In the genomic region with DNA sequence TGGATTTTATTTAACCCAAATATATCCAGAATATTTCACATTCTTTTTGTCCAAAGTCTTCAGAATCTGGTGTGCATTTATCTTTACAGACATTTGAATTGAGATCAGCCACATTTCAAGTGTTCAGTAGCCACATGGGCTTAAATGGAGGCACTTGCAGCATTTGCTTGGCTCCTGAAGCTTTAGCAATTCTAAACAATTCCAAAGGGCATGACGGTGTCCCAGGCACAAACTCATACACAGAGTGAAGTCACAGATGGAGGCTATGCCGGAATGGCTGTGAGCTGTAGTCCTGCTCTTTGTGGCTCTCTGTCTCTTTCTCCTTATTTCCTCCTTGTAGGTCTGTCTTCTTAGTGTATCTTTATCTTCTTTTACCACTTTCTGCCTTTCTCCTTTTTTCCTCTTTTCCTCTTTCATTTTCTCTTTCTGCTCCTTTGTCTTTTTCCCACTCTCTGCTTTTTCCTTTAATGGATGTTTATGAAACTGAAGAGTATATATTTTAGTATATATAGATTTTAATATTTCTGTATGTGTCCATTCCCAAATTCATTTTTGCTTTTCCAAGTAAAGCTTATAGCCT, we compare ENCODE assay signal across 2 cellular contexts.
A peak's percentile ranks its signal among the peaks of the same experiment; 100 is the strongest.
TF ChIP-seq lines count a peak whose summit lies in the region.

No MANE protein-coding gene starts in this region.

TF ChIP-seq in IMR-90, 13 proteins besides CTCF, POLR2A, EP300 and RAD21:
- TF ChIP-seq, protein P1, sequence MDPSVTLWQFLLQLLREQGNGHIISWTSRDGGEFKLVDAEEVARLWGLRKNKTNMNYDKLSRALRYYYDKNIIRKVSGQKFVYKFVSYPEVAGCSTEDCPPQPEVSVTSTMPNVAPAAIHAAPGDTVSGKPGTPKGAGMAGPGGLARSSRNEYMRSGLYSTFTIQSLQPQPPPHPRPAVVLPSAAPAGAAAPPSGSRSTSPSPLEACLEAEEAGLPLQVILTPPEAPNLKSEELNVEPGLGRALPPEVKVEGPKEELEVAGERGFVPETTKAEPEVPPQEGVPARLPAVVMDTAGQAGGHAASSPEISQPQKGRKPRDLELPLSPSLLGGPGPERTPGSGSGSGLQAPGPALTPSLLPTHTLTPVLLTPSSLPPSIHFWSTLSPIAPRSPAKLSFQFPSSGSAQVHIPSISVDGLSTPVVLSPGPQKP (IDR thresholded peaks at IDR 0.05; ENCODE audit: borderline replicate concordance, low read depth, low read length), result no peak
- no peak for TF ChIP-seq MXI1 (IDR thresholded peaks at IDR 0.05; ENCODE audit: borderline replicate concordance, low read depth, low read length)
- no peak for TF ChIP-seq NFE2L2 (IDR thresholded peaks at IDR 0.05; ENCODE audit: low read depth, low read length)
- no peak for TF ChIP-seq BHLHE40 (IDR thresholded peaks at IDR 0.05; ENCODE audit: low read depth, low read length)
- no peak for TF ChIP-seq MAFK (IDR thresholded peaks at IDR 0.05; ENCODE audit: low read depth, low read length)
- no peak for TF ChIP-seq CEBPB (IDR thresholded peaks at IDR 0.05; ENCODE audit: low read depth, low read length)
- TF ChIP-seq, protein P2, sequence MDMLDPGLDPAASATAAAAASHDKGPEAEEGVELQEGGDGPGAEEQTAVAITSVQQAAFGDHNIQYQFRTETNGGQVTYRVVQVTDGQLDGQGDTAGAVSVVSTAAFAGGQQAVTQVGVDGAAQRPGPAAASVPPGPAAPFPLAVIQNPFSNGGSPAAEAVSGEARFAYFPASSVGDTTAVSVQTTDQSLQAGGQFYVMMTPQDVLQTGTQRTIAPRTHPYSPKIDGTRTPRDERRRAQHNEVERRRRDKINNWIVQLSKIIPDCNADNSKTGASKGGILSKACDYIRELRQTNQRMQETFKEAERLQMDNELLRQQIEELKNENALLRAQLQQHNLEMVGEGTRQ (IDR thresholded peaks at IDR 0.05; ENCODE audit: low read depth, low read length), result no peak
- TF ChIP-seq CHD1 (IDR thresholded peaks at IDR 0.05; ENCODE audit: low read depth, low read length), result no peak
- TF ChIP-seq MAZ (IDR thresholded peaks at IDR 0.05; ENCODE audit: borderline replicate concordance, low read depth, low read length), result no peak
- TF ChIP-seq RFX5 (IDR thresholded peaks at IDR 0.05; ENCODE audit: low read depth, low read length), result no peak
- no peak for TF ChIP-seq FOS (IDR thresholded peaks at IDR 0.05; ENCODE audit: low read depth, low read length)
- no peak for TF ChIP-seq SMC3 (IDR thresholded peaks at IDR 0.05; ENCODE audit: low read depth, low read length)
- TF ChIP-seq RCOR1 (IDR thresholded peaks at IDR 0.05; ENCODE audit: insufficient replicate concordance, low read length), result no peak

TF ChIP-seq in liver, 16 proteins besides CTCF, POLR2A, EP300 and RAD21 (continued from another document):
- TF ChIP-seq, protein P3, sequence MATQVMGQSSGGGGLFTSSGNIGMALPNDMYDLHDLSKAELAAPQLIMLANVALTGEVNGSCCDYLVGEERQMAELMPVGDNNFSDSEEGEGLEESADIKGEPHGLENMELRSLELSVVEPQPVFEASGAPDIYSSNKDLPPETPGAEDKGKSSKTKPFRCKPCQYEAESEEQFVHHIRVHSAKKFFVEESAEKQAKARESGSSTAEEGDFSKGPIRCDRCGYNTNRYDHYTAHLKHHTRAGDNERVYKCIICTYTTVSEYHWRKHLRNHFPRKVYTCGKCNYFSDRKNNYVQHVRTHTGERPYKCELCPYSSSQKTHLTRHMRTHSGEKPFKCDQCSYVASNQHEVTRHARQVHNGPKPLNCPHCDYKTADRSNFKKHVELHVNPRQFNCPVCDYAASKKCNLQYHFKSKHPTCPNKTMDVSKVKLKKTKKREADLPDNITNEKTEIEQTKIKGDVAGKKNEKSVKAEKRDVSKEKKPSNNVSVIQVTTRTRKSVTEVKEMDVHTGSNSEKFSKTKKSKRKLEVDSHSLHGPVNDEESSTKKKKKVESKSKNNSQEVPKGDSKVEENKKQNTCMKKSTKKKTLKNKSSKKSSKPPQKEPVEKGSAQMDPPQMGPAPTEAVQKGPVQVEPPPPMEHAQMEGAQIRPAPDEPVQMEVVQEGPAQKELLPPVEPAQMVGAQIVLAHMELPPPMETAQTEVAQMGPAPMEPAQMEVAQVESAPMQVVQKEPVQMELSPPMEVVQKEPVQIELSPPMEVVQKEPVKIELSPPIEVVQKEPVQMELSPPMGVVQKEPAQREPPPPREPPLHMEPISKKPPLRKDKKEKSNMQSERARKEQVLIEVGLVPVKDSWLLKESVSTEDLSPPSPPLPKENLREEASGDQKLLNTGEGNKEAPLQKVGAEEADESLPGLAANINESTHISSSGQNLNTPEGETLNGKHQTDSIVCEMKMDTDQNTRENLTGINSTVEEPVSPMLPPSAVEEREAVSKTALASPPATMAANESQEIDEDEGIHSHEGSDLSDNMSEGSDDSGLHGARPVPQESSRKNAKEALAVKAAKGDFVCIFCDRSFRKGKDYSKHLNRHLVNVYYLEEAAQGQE (IDR thresholded peaks at IDR 0.05), result no peak
- peak in 1 of 2 donors; percentile 26 for TF ChIP-seq RXRA (IDR thresholded peaks at IDR 0.05)
- peak; percentile 9 for TF ChIP-seq TAF1 (conservative IDR thresholded peaks at IDR 0.05)
- no peak for TF ChIP-seq EGR1 (IDR thresholded peaks at IDR 0.05; ENCODE audit: low read depth in 2 of 2)
- TF ChIP-seq, protein P4, sequence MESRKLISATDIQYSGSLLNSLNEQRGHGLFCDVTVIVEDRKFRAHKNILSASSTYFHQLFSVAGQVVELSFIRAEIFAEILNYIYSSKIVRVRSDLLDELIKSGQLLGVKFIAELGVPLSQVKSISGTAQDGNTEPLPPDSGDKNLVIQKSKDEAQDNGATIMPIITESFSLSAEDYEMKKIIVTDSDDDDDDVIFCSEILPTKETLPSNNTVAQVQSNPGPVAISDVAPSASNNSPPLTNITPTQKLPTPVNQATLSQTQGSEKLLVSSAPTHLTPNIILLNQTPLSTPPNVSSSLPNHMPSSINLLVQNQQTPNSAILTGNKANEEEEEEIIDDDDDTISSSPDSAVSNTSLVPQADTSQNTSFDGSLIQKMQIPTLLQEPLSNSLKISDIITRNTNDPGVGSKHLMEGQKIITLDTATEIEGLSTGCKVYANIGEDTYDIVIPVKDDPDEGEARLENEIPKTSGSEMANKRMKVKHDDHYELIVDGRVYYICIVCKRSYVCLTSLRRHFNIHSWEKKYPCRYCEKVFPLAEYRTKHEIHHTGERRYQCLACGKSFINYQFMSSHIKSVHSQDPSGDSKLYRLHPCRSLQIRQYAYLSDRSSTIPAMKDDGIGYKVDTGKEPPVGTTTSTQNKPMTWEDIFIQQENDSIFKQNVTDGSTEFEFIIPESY (IDR thresholded peaks at IDR 0.05), result no peak
- peak; percentile 66 to 68 for TF ChIP-seq HNF4A (conservative IDR thresholded peaks at IDR 0.05)
- no peak for TF ChIP-seq GABPA (IDR thresholded peaks at IDR 0.05 in 1 of 2, conservative IDR thresholded peaks at IDR 0.05 in 1 of 2)
- TF ChIP-seq, protein P5, sequence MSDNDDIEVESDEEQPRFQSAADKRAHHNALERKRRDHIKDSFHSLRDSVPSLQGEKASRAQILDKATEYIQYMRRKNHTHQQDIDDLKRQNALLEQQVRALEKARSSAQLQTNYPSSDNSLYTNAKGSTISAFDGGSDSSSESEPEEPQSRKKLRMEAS (IDR thresholded peaks at IDR 0.05), result no peak
- peak; percentile 85 for TF ChIP-seq YY1 (IDR thresholded peaks at IDR 0.05)
